In genomic region chr10:21749788-21750187, GRCh38 we compare ENCODE assay signal across 13 cellular contexts.
"Had no signal": no experiment of that assay in that cellular context is flagged by ENCODE, and none has a peak within 500 bp of the region (broad histone marks: within the 10 kb centered on the region; RNA-seq: fewer than 3 reads in every experiment).

No MANE protein-coding gene starts in this region.

- H3K27me3 Mint-ChIP-seq: activated naive CD4-positive, alpha-beta T cell treated with anti-CD3 and anti-CD28 coated beads, Interleukin-2, amount 10 ng/mL, durations not matched to agents 7 days and 5 days; stimulated activated memory B cell treated with anti-CD40 and anti-IgM and Interleukin-4, amounts not matched to agents 10 μg/mL and 1 μg/mL and 100 μg/mL, for 72 hours had no signal

- H3K36me3 ChIP-seq: breast epithelium had no signal

- H3K36me3 Mint-ChIP-seq: natural killer cell had no signal

- H3K4me3 ChIP-seq: ascending aorta, breast epithelium, coronary artery, gastrocnemius medialis, thyroid gland had no signal

- H3K4me3 Mint-ChIP-seq: activated naive CD4-positive, alpha-beta T cell treated with anti-CD3 and anti-CD28 coated beads, Interleukin-2, amount 10 ng/mL, durations not matched to agents 7 days and 5 days; natural killer cell; stimulated activated memory B cell treated with anti-CD40 and anti-IgM and Interleukin-4, amounts not matched to agents 10 μg/mL and 1 μg/mL and 100 μg/mL, for 72 hours had no signal

- H3K9me3 Mint-ChIP-seq: activated naive CD4-positive, alpha-beta T cell treated with anti-CD3 and anti-CD28 coated beads, Interleukin-2, amount 10 ng/mL, durations not matched to agents 7 days and 5 days; natural killer cell; stimulated activated memory B cell treated with anti-CD40 and anti-IgM and Interleukin-4, amounts not matched to agents 10 μg/mL and 1 μg/mL and 100 μg/mL, for 72 hours had no signal

- H3K27ac Mint-ChIP-seq: activated naive CD4-positive, alpha-beta T cell treated with anti-CD3 and anti-CD28 coated beads, Interleukin-2, amount 10 ng/mL, durations not matched to agents 7 days and 5 days; natural killer cell; stimulated activated memory B cell treated with anti-CD40 and anti-IgM and Interleukin-4, amounts not matched to agents 10 μg/mL and 1 μg/mL and 100 μg/mL, for 72 hours had no signal

- H3K27me3 ChIP-seq: ascending aorta, breast epithelium, gastrocnemius medialis, thyroid gland had no signal

- H3K9me3 ChIP-seq: ascending aorta, breast epithelium, gastrocnemius medialis, thyroid gland had no signal

- DNase-seq: activated naive CD4-positive, alpha-beta T cell treated with anti-CD3 and anti-CD28 coated beads, Interleukin-2, amount 10 ng/mL, durations not matched to agents 7 days and 5 days; gastrocnemius medialis; head of caudate nucleus; kidney glomerular epithelial cell; left ventricle myocardium superior; natural killer cell; stimulated activated CD4-positive, alpha-beta T cell treated with anti-CD3 and anti-CD28 coated beads, Interleukin-4, amount 100 ng/mL, for 24 hours; thyroid gland had no signal

- H3K4me1 ChIP-seq: ascending aorta, breast epithelium, gastrocnemius medialis had no signal

- ATAC-seq: gastrocnemius medialis; left ventricle myocardium superior; natural killer cell; sciatic nerve; stimulated activated memory B cell treated with anti-CD40 and anti-IgM and Interleukin-4, amounts not matched to agents 10 μg/mL and 1 μg/mL and 100 μg/mL, for 72 hours had no signal

- H3K27ac ChIP-seq: ascending aorta, breast epithelium, coronary artery, gastrocnemius medialis, thyroid gland had no signal
